22 cellular contexts compared by ENCODE assay signal in the genomic region with DNA sequence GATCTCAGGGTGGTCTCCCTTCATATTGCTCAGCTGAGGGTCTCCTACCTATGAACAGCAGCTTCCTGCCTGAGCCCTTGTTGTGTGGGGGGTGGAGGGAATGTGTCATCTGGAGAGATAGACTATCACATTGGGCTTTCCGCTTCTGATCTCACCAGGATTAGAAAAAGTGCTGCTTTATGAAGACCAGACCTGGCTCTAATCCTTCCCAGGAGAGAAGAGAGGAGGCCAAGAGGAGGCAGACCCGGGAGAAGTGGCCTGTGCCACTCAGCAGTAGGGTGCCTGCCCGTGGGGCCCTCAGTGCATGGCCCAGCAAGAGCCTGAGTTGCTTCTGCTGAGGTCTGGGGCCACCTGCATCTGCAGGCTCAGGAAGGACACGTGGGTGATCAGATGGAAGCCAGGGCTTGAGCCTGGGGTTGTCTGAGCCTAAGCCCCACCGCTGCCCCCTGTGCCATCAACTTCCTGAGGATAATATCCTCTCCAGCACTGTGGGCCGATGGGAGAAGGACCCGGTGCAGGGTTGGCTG. TPM values are rescaled to one million over a fixed set of nuclear protein-coding genes. Genes with fewer than 3 reads are reported as not detected.
DNase-seq lines count a peak whose midpoint lies in the region; ATAC-seq and TF ChIP-seq lines count a peak whose summit lies in the region.
"Had no signal": no experiment of that assay in that cellular context is flagged by ENCODE, and none has a peak within 500 bp of the region (broad histone marks: within the 10 kb centered on the region; RNA-seq: fewer than 3 reads in every experiment).

No MANE protein-coding gene starts in this region.

- no peaks in the 10 kb centered on the region for H3K27me3 ChIP-seq in WERI-Rb-1 (ENCODE audit: insufficient read depth, low read depth, severe bottlenecking)
- H3K27me3 ChIP-seq in mesenchymal stem cell (ENCODE audit: control insufficient read depth in 1 of 2, insufficient read depth in 1 of 2, low read length in 2 of 2), result no peaks in the 10 kb centered on the region
- no peaks in the 10 kb centered on the region for H3K27me3 ChIP-seq in upper lobe of right lung

- H2BK5ac ChIP-seq in mesenchymal stem cell (ENCODE audit: low read depth, low read length, poor library complexity, severe bottlenecking), result no peak overlapping the region

- H3K4me1 ChIP-seq in mesenchymal stem cell (ENCODE audit: control insufficient read depth, insufficient read depth, low read depth, low read length) (peaks cover under 1% of the 10 kb centered on the region), upper lobe of right lung (no peaks in the 10 kb centered on the region)
- H3K4me1 ChIP-seq: breast epithelium, gastrocnemius medialis, prostate gland had no signal

- WGBS in mesenchymal stem cell, result 91% methylated on average over 7 of the region's 7 CpGs

- peak; percentile 15 for DNase-seq in activated naive CD8-positive, alpha-beta T cell treated with anti-CD3 and anti-CD28 coated beads, Interleukin-2, amount 10 ng/mL, durations not matched to agents 7 days and 5 days
- DNase-seq in activated naive CD8-positive, alpha-beta T cell treated with anti-CD3 and anti-CD28 coated beads for 36 hours, result no peak
- DNase-seq in WERI-Rb-1, result peak; percentile 31
- DNase-seq in mesenchymal stem cell, result no peak
- peak; percentile 30 for DNase-seq in upper lobe of right lung
- no peak for DNase-seq in HuH-7.5 (ENCODE audit: low spot score)
- no peak for DNase-seq in activated CD8-positive, alpha-beta T cell treated with anti-CD3 and anti-CD28 coated beads for 36 hours
- DNase-seq: activated CD4-positive, alpha-beta T cell treated with anti-CD3 and anti-CD28 coated beads, Interleukin-2, amount 50 U/mL, for 4 hours; amniotic stem cell; esophagus squamous epithelium; Karpas-422; MV-4-11; NCI-H1694; NCI-H2171 treated with DMSO at 0.1 percent for 48 hours; NCI-H524 had no signal

- no peaks in the 10 kb centered on the region for H3K36me3 Mint-ChIP-seq in activated naive CD8-positive, alpha-beta T cell treated with anti-CD3 and anti-CD28 coated beads, Interleukin-2, amount 10 ng/mL, durations not matched to agents 7 days and 5 days
- H3K36me3 Mint-ChIP-seq in activated naive CD8-positive, alpha-beta T cell treated with anti-CD3 and anti-CD28 coated beads for 36 hours, result no peaks in the 10 kb centered on the region
- H3K36me3 Mint-ChIP-seq in activated CD8-positive, alpha-beta T cell treated with anti-CD3 and anti-CD28 coated beads for 36 hours (ENCODE audit: low read depth), result no peaks in the 10 kb centered on the region

- POLR2A ChIA-PET in activated naive CD8-positive, alpha-beta T cell treated with anti-CD3 and anti-CD28 coated beads, Interleukin-2, amount 10 ng/mL, durations not matched to agents 7 days and 5 days (lab: Charles Lee), result no interaction called here
- POLR2A ChIA-PET in activated CD8-positive, alpha-beta T cell treated with anti-CD3 and anti-CD28 coated beads for 36 hours (lab: Charles Lee), result interaction anchor here (0.6 kb wide), 1 partner anchor 432 kb away, joined by 3 read pairs; no protein-coding TSS in a partner anchor

- H3K79me1 ChIP-seq in mesenchymal stem cell (replicated peaks; ENCODE audit: low read length, poor library complexity, severe bottlenecking), result no peaks in the 10 kb centered on the region

- H3K36me3 ChIP-seq in WERI-Rb-1 (no peaks in the 10 kb centered on the region), mesenchymal stem cell (ENCODE audit: control insufficient read depth in 1 of 2, insufficient read depth in 2 of 2, low read depth in 1 of 2, low read length in 2 of 2) (no peaks in the 10 kb centered on the region), upper lobe of right lung (no peaks in the 10 kb centered on the region)
- H3K36me3 ChIP-seq: breast epithelium, esophagus squamous epithelium, gastrocnemius medialis, prostate gland had no signal

- no peak overlapping the region for H2AFZ ChIP-seq in mesenchymal stem cell (ENCODE audit: low read depth, low read length)

- H3K18ac ChIP-seq in mesenchymal stem cell (ENCODE audit: low read depth in 1 of 2, low read length in 2 of 2), result peak overlapping the region in 1 of 2 experiments; percentile 46

- H3K9ac ChIP-seq in mesenchymal stem cell (ENCODE audit: low read length), result no peak overlapping the region

- H3K9me3 ChIP-seq in WERI-Rb-1 (ENCODE audit: severe bottlenecking) (peaks cover 19% of the 10 kb centered on the region), mesenchymal stem cell (ENCODE audit: control insufficient read depth, low read length) (peaks cover 6% of the 10 kb centered on the region), upper lobe of right lung (no peaks in the 10 kb centered on the region)
- H3K9me3 ChIP-seq: breast epithelium, esophagus squamous epithelium, gastrocnemius medialis, prostate gland had no signal

- no peak overlapping the region for H3K14ac ChIP-seq in mesenchymal stem cell (ENCODE audit: low read length in 2 of 2)

- H3K4me3 Mint-ChIP-seq in activated naive CD8-positive, alpha-beta T cell treated with anti-CD3 and anti-CD28 coated beads, Interleukin-2, amount 10 ng/mL, durations not matched to agents 7 days and 5 days, result no peak overlapping the region
- H3K4me3 Mint-ChIP-seq in activated naive CD8-positive, alpha-beta T cell treated with anti-CD3 and anti-CD28 coated beads for 36 hours, result no peak overlapping the region
- no peak overlapping the region for H3K4me3 Mint-ChIP-seq in activated CD8-positive, alpha-beta T cell treated with anti-CD3 and anti-CD28 coated beads for 36 hours

- TF ChIP-seq CTCF in WERI-Rb-1 (IDR thresholded peaks at IDR 0.05; ENCODE audit: low read depth, low read length) (no peak), upper lobe of right lung (IDR thresholded peaks at IDR 0.05) (no peak)
- no peak for TF ChIP-seq CTCF in activated CD8-positive, alpha-beta T cell treated with anti-CD3 and anti-CD28 coated beads for 36 hours (IDR thresholded peaks at IDR 0.05)

- H2AK5ac ChIP-seq in mesenchymal stem cell (ENCODE audit: low read length, severe bottlenecking), result no peak overlapping the region

- no peak overlapping the region for H4K8ac ChIP-seq in mesenchymal stem cell (ENCODE audit: low read length)

- H4K91ac ChIP-seq in mesenchymal stem cell (ENCODE audit: low read length), result peak overlapping the region; percentile 52

- no peaks in the 10 kb centered on the region for H3K4me1 Mint-ChIP-seq in activated naive CD8-positive, alpha-beta T cell treated with anti-CD3 and anti-CD28 coated beads, Interleukin-2, amount 10 ng/mL, durations not matched to agents 7 days and 5 days
- H3K4me1 Mint-ChIP-seq in activated naive CD8-positive, alpha-beta T cell treated with anti-CD3 and anti-CD28 coated beads for 36 hours, result no peaks in the 10 kb centered on the region
- H3K4me1 Mint-ChIP-seq in activated CD8-positive, alpha-beta T cell treated with anti-CD3 and anti-CD28 coated beads for 36 hours (ENCODE audit: low read depth), result no peaks in the 10 kb centered on the region

- intact Hi-C loops in upper lobe of right lung (cut with DNase I), result no loop called here
- intact Hi-C loops in activated CD8-positive, alpha-beta T cell treated with anti-CD3 and anti-CD28 coated beads for 36 hours (cut with micrococcal nuclease), result no loop called here

- H3K4me3 ChIP-seq in WERI-Rb-1 (ENCODE audit: low read depth, low read length), result no peak overlapping the region
- H3K4me3 ChIP-seq in mesenchymal stem cell (ENCODE audit: insufficient read depth in 1 of 2, low read depth in 1 of 2, low read length in 2 of 2), result no peak overlapping the region
- no peak overlapping the region for H3K4me3 ChIP-seq in upper lobe of right lung
- H3K4me3 ChIP-seq: breast epithelium, esophagus squamous epithelium, gastrocnemius medialis, GM12878, lung, prostate gland, SK-N-MC had no signal

- H3K23ac ChIP-seq in mesenchymal stem cell (ENCODE audit: low read length in 2 of 2), result no peak overlapping the region

- no peak overlapping the region for H3K27ac Mint-ChIP-seq in activated naive CD8-positive, alpha-beta T cell treated with anti-CD3 and anti-CD28 coated beads, Interleukin-2, amount 10 ng/mL, durations not matched to agents 7 days and 5 days
- H3K27ac Mint-ChIP-seq in activated naive CD8-positive, alpha-beta T cell treated with anti-CD3 and anti-CD28 coated beads for 36 hours, result no peak overlapping the region
- H3K27ac Mint-ChIP-seq in activated CD8-positive, alpha-beta T cell treated with anti-CD3 and anti-CD28 coated beads for 36 hours, result no peak overlapping the region

- H3K27ac ChIP-seq in WERI-Rb-1 (peak overlapping the region; percentile 39), mesenchymal stem cell (ENCODE audit: low read length, poor library complexity, severe bottlenecking) (no peak overlapping the region), upper lobe of right lung (no peak overlapping the region)
- H3K27ac ChIP-seq: breast epithelium, esophagus squamous epithelium, gastrocnemius medialis, prostate gland, SK-N-MC had no signal

- no peak overlapping the region for H3K4ac ChIP-seq in mesenchymal stem cell (ENCODE audit: low read depth in 1 of 2, low read length in 2 of 2)

- CTCF ChIA-PET in activated CD8-positive, alpha-beta T cell treated with anti-CD3 and anti-CD28 coated beads for 36 hours (lab: Charles Lee), result no interaction called here

- H2BK120ac ChIP-seq in mesenchymal stem cell (ENCODE audit: low read depth, low read length), result no peak overlapping the region

- ATAC-seq in activated naive CD8-positive, alpha-beta T cell treated with anti-CD3 and anti-CD28 coated beads, Interleukin-2, amount 10 ng/mL, durations not matched to agents 7 days and 5 days (ENCODE audit: low read depth), result no peak
- no peak for ATAC-seq in upper lobe of right lung
- no peak for ATAC-seq in GM21619 (IDR thresholded peaks at IDR 0.05; ENCODE audit: unreplicated experiment)
- ATAC-seq in activated CD8-positive, alpha-beta T cell treated with anti-CD3 and anti-CD28 coated beads for 36 hours, result no peak
- ATAC-seq: gastrocnemius medialis, GM12878 had no signal

- peak overlapping the region; percentile 21 for H2BK15ac ChIP-seq in mesenchymal stem cell (ENCODE audit: low read depth, poor library complexity, severe bottlenecking)

- H3K27me3 Mint-ChIP-seq in activated naive CD8-positive, alpha-beta T cell treated with anti-CD3 and anti-CD28 coated beads, Interleukin-2, amount 10 ng/mL, durations not matched to agents 7 days and 5 days, result peaks cover 3% of the 10 kb centered on the region
- H3K27me3 Mint-ChIP-seq in activated naive CD8-positive, alpha-beta T cell treated with anti-CD3 and anti-CD28 coated beads for 36 hours, result peaks cover 6% of the 10 kb centered on the region
- no peaks in the 10 kb centered on the region for H3K27me3 Mint-ChIP-seq in activated CD8-positive, alpha-beta T cell treated with anti-CD3 and anti-CD28 coated beads for 36 hours

- no peaks in the 10 kb centered on the region for H3K9me3 Mint-ChIP-seq in activated naive CD8-positive, alpha-beta T cell treated with anti-CD3 and anti-CD28 coated beads, Interleukin-2, amount 10 ng/mL, durations not matched to agents 7 days and 5 days
- H3K9me3 Mint-ChIP-seq in activated naive CD8-positive, alpha-beta T cell treated with anti-CD3 and anti-CD28 coated beads for 36 hours, result no peaks in the 10 kb centered on the region
- H3K9me3 Mint-ChIP-seq in activated CD8-positive, alpha-beta T cell treated with anti-CD3 and anti-CD28 coated beads for 36 hours, result no peaks in the 10 kb centered on the region

- peak overlapping the region; percentile 6 to 45 for H2BK12ac ChIP-seq in mesenchymal stem cell (ENCODE audit: low read length in 2 of 2)

- no peak overlapping the region for H3K4me2 ChIP-seq in mesenchymal stem cell (ENCODE audit: low read length, poor library complexity, severe bottlenecking)

RNA-seq across cellular contexts. Expression of gene COL5A1, which starts 22.1 kb away (rescaled TPM):
- under 1 TPM; 0.71 to 0.86 TPM for total RNA-seq in activated naive CD8-positive, alpha-beta T cell treated with anti-CD3 and anti-CD28 coated beads, Interleukin-2, amount 10 ng/mL, durations not matched to agents 7 days and 5 days
- under 1 TPM; 0.23 to 0.24 TPM for total RNA-seq in activated naive CD8-positive, alpha-beta T cell treated with anti-CD3 and anti-CD28 coated beads for 36 hours
- polyA plus RNA-seq in mesenchymal stem cell (2013, experiment 1 of 2), result 754 TPM
- polyA plus RNA-seq in mesenchymal stem cell (2013, experiment 2 of 2), result 709 TPM
- total RNA-seq in upper lobe of right lung, result 37.8 TPM
- total RNA-seq in activated CD8-positive, alpha-beta T cell treated with anti-CD3 and anti-CD28 coated beads for 36 hours, result under 1 TPM; 0.29 to 0.34 TPM

Comparison
In these comparisons a context has a peak if more than half of its experiments do, and no peak if none do; other contexts are left out.
1. DNase-seq: peak in activated naive CD8-positive, alpha-beta T cell treated with anti-CD3 and anti-CD28 coated beads, Interleukin-2, amount 10 ng/mL, durations not matched to agents 7 days and 5 days (single experiment), WERI-Rb-1 (single experiment) and upper lobe of right lung (single experiment); none in activated naive CD8-positive, alpha-beta T cell treated with anti-CD3 and anti-CD28 coated beads for 36 hours (single experiment), mesenchymal stem cell (single experiment), HuH-7.5 (single experiment) and activated CD8-positive, alpha-beta T cell treated with anti-CD3 and anti-CD28 coated beads for 36 hours (single experiment).
2. RNA of gene COL5A1, which starts 22.1 kb away (total RNA-seq): 37.8 TPM in upper lobe of right lung (single experiment); 0.71 to 0.86 TPM in activated naive CD8-positive, alpha-beta T cell treated with anti-CD3 and anti-CD28 coated beads, Interleukin-2, amount 10 ng/mL, durations not matched to agents 7 days and 5 days, 0.29 to 0.34 TPM in activated CD8-positive, alpha-beta T cell treated with anti-CD3 and anti-CD28 coated beads for 36 hours and 0.23 to 0.24 TPM in activated naive CD8-positive, alpha-beta T cell treated with anti-CD3 and anti-CD28 coated beads for 36 hours; every median in the first group is over 10 times any median in the second.